8 cellular contexts compared by ENCODE assay signal in the genomic region with DNA sequence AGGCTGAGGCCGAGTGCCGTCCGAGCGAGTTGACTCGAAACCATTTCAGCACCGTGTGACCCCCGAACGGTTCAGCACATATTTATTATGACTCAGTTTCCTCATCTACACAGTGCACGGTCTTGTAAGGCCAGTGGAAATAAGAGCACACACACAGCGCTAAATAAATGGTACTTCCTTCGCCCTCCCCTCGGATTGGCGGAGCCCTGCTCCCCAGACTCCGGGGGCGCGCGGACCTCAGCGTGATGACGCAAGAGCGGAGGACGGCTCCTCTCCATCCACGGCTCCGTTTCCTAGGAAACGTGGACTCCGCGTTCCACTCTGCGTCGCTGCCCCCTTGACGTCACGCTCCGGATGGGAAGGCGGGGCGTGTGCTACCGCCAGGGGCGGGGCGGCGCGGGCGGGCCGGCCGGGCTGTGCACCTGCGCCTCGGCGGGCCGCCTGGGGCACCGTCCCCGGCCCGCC. TPM values are rescaled to one million over a fixed set of nuclear protein-coding genes. Genes with fewer than 3 reads are reported as not detected.
DNase-seq lines count a peak whose midpoint lies in the region; ATAC-seq and TF ChIP-seq lines count a peak whose summit lies in the region.

A gene with protein sequence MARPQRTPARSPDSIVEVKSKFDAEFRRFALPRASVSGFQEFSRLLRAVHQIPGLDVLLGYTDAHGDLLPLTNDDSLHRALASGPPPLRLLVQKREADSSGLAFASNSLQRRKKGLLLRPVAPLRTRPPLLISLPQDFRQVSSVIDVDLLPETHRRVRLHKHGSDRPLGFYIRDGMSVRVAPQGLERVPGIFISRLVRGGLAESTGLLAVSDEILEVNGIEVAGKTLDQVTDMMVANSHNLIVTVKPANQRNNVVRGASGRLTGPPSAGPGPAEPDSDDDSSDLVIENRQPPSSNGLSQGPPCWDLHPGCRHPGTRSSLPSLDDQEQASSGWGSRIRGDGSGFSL (plus strand): TSS at position 397 of the 465 bp plus-strand sequence. CDS start 79 bp downstream, outside the sequence.

- WGBS in trophoblast cell (ENCODE audit: extremely low coverage, insufficient coverage, insufficient read length), result no CpG with 5 or more reads among the region's 48 CpGs
- WGBS in transverse colon (ENCODE audit: low coverage in 1 of 2), 2 donors, result 1% methylated on average over 36 of the region's 48 CpGs; no CpG with 5 or more reads in 1 of the 2 donors

- no peak for TF ChIP-seq CTCF in GM12864 (IDR thresholded peaks at IDR 0.05; ENCODE audit: low read depth, low read length, missing control alignments)
- no peak for TF ChIP-seq CTCF in transverse colon (IDR thresholded peaks at IDR 0.05)

- POLR2A ChIA-PET in T-cell (lab: Charles Lee), result interaction anchor here (0.6 to 2.1 kb wide), 5 partner anchors 16 to 1429 kb away, joined by 3 to 8 read pairs (median 3); partner anchors contain the start of genes ATP6V0D1 (in 1 of the 2) and CARMIL2 (in 1 of the 2)

- peak within 1 kb of the TSS; percentile 68 for H4K91ac ChIP-seq in trophoblast cell (ENCODE audit: low read depth, low read length)

- H3K14ac ChIP-seq in trophoblast cell (ENCODE audit: low read length), result peak within 1 kb of the TSS; percentile 55

- peak within 1 kb of the TSS; percentile 88 for H4K8ac ChIP-seq in trophoblast cell (ENCODE audit: low read depth, low read length)

- peak within 1 kb of the TSS; percentile 89 to 93 (median 91) for H3K4me3 Mint-ChIP-seq in T-cell

- H3K4me1 ChIP-seq in adipocyte (ENCODE audit: control insufficient read depth, insufficient read depth, low read length), result peaks cover 15% of the 10 kb centered on the region
- H3K4me1 ChIP-seq in trophoblast cell (ENCODE audit: control insufficient read depth in 1 of 2, insufficient read depth in 2 of 2, low read length in 2 of 2), result peaks cover 5 to 10% of the 10 kb centered on the region in 2 experiments
- peaks cover 13 to 19% (median 18%) of the 10 kb centered on the region in 4 donors for H3K4me1 ChIP-seq in transverse colon

- peak within 1 kb of the TSS; percentile 71 for H3K18ac ChIP-seq in trophoblast cell (ENCODE audit: low read length)

- H3K27ac ChIP-seq in trophoblast cell (ENCODE audit: low read depth, low read length), result peak within 1 kb of the TSS; percentile 25
- peak within 1 kb of the TSS; percentile 93 to 99 (median 95) for H3K27ac ChIP-seq in transverse colon

- no peaks in the 10 kb centered on the region for H3K27me3 Mint-ChIP-seq in T-cell

- H3K4me3 ChIP-seq in GM12864 (ENCODE audit: low read depth, low read length) (peak within 1 kb of the TSS; percentile 79), adipocyte (ENCODE audit: low read length) (peak within 1 kb of the TSS; percentile 98), trophoblast cell (ENCODE audit: low read depth, low read length) (peak within 1 kb of the TSS; percentile 85), transverse colon (peak within 1 kb of the TSS; percentile 63 to 84 (median 77))

- peaks cover 4% of the 10 kb centered on the region for H3K36me3 Mint-ChIP-seq in T-cell

- peak within 1 kb of the TSS; percentile 81 for H3K4me2 ChIP-seq in trophoblast cell (ENCODE audit: low read length)

- DNase-seq in GM12864 (ENCODE audit: low read depth) (peak; percentile 95), NCI-H1436 (lab: John Stamatoyannopoulos, UW) (peak; percentile 99), T-cell (peak; percentile 82 to 95 (median 92)), adipocyte (ENCODE audit: low read depth) (peak; percentile 99), cardiac septum (ENCODE audit: low spot score) (peak; percentile 98), trophoblast cell (peak; percentile 87 to 98), transverse colon (peak; percentile 95)

- H2BK120ac ChIP-seq in trophoblast cell (ENCODE audit: insufficient read depth, low read length, poor library complexity), result peak within 1 kb of the TSS; percentile 47

- H2BK5ac ChIP-seq in trophoblast cell (ENCODE audit: low read depth, low read length, poor library complexity), result peak within 1 kb of the TSS; percentile 10

- no peak within 1 kb of the TSS for H2BK12ac ChIP-seq in trophoblast cell (ENCODE audit: low read length)

- H3K9me3 ChIP-seq in adipocyte (ENCODE audit: control insufficient read depth, low read length) (no peaks in the 10 kb centered on the region), trophoblast cell (ENCODE audit: insufficient read depth, low read depth, low read length) (no peaks in the 10 kb centered on the region), transverse colon (no peaks in the 10 kb centered on the region)

- peak; percentile 68 for ATAC-seq in HG02840 (IDR thresholded peaks at IDR 0.05; ENCODE audit: low FRiP score, unreplicated experiment)
- ATAC-seq in T-cell (replicated peaks in 1 of 4), result peak; percentile 83 to 87 (median 85)

- H3K9me3 Mint-ChIP-seq in T-cell, result no peaks in the 10 kb centered on the region

- peaks cover 15 to 37% (median 36%) of the 10 kb centered on the region in 3 donors for H3K4me1 Mint-ChIP-seq in T-cell

- TF ChIP-seq POLR2A in transverse colon (IDR thresholded peaks at IDR 0.05), result peak; percentile 53

- H3K27me3 ChIP-seq in adipocyte (replicated peaks; ENCODE audit: control insufficient read depth, insufficient read depth, low read length) (no peaks in the 10 kb centered on the region), trophoblast cell (ENCODE audit: insufficient read depth, low read length) (no peaks in the 10 kb centered on the region), transverse colon (peaks cover 3% of the 10 kb centered on the region)

- no peak for TF ChIP-seq EP300 in transverse colon (IDR thresholded peaks at IDR 0.05; ENCODE audit: low read depth)

- peaks cover 3% of the 10 kb centered on the region for H3K79me2 ChIP-seq in trophoblast cell (ENCODE audit: control insufficient read depth, insufficient read depth, low read length, poor library complexity)

- H3K23ac ChIP-seq in trophoblast cell (ENCODE audit: low read length), result no peak within 1 kb of the TSS

- intact Hi-C loops in cardiac septum (cut with DNase I) (no loop called here), transverse colon (cut with DNase I; ENCODE audit: low total_unique reads) (no loop called here)

- no peak within 1 kb of the TSS for H3K4ac ChIP-seq in trophoblast cell (ENCODE audit: low read depth, low read length)

- peak within 1 kb of the TSS; percentile 80 for H2AFZ ChIP-seq in trophoblast cell (ENCODE audit: insufficient read depth, low read length, poor library complexity)

- in situ Hi-C loops in transverse colon (cut with MboI; ENCODE audit: low pct_ligation_motif_present in 1 of 4, low pct_unique_long_range_greater_than_20kb in 1 of 4, low sequenced_read_pairs in 3 of 4), result loop anchor here in 3 of 4 donors (10.0 to 25.0 kb wide), 2 partner anchors 98 to 136 kb away; partner anchors contain the start of genes CTCF (in 2 of the 3) and RIPOR1 (in 1 of the 3)

- H3K27ac Mint-ChIP-seq in T-cell, result peak within 1 kb of the TSS; percentile 93 to 95

- peaks cover 7% of the 10 kb centered on the region for H3K79me1 ChIP-seq in trophoblast cell (ENCODE audit: low read length)

- H4K12ac ChIP-seq in trophoblast cell (ENCODE audit: low read depth, low read length), result peak within 1 kb of the TSS; percentile 59

- no peak within 1 kb of the TSS for H2AK5ac ChIP-seq in trophoblast cell (ENCODE audit: low read length)

- H3K9ac ChIP-seq in adipocyte (ENCODE audit: low read length) (peak within 1 kb of the TSS; percentile 94), trophoblast cell (ENCODE audit: low read length) (peak within 1 kb of the TSS; percentile 16)

- CTCF ChIA-PET in T-cell (lab: Charles Lee), result interaction anchor here (0.6 to 1.6 kb wide), 10 partner anchors 16 to 275 kb away, joined by 3 to 9 read pairs (median 4); partner anchors contain the start of genes ATP6V0D1 (in 1 of the 2) and CARMIL2 (in 1 of the 2)

- H3K36me3 ChIP-seq in adipocyte (ENCODE audit: control insufficient read depth, insufficient read depth, low read length, severe bottlenecking) (peaks cover 5% of the 10 kb centered on the region), trophoblast cell (ENCODE audit: control insufficient read depth in 1 of 2, insufficient read depth in 2 of 2, low read length in 2 of 2) (peaks cover 13 to 21% of the 10 kb centered on the region in 2 experiments), transverse colon (no peaks in the 10 kb centered on the region)

RNA-seq across cellular contexts. Expression of the gene that starts here (rescaled TPM):
- total RNA-seq in T-cell, result 10 to 100 TPM in 1 of 5 donors, 1 to 10 TPM in 4; 2.9 to 10.6 (median 7.6) TPM
- total RNA-seq in cardiac septum, result 3.4 TPM
- 0.74 and 0.76 TPM in 2 replicates for polyA plus RNA-seq in trophoblast cell (2013)
- 10 to 100 TPM in 2 of 4 donors, 1 to 10 TPM in 2; 6.3 to 36.7 (median 9.4) TPM for total RNA-seq in transverse colon

Comparison
In these comparisons a context has a peak if more than half of its experiments do, and no peak if none do; other contexts are left out.
1. Peak in every context shown above with its lines: DNase-seq, ATAC-seq, H3K4me3 ChIP-seq and H3K27ac ChIP-seq.